17 cellular contexts compared by ENCODE assay signal in the genomic region with DNA sequence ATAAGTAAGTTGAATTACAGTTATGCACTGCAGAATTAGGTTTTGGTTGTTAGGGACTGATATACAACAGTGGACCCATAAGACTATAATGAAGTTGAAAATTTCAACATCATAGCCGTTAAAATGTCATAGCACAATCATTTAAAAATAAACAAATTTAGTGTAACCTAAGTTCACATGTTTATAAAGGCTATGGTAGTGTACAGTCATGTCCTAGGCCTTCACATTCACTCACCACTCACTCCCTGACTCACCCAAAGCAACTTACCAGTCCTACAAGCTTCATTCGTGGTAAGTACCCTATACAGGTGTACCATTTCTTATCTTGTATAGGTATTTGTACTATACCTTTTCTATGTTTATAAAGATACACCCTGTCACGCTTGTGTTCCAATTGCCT.
DNase-seq lines count a peak whose midpoint lies in the region; ATAC-seq and TF ChIP-seq lines count a peak whose summit lies in the region.
"Had no signal": no experiment of that assay in that cellular context is flagged by ENCODE, and none has a peak within 500 bp of the region (broad histone marks: within the 10 kb centered on the region; RNA-seq: fewer than 3 reads in every experiment).

No MANE protein-coding gene starts in this region.

- H3K27me3 Mint-ChIP-seq in activated CD4-positive, alpha-beta memory T cell treated with anti-CD3 and anti-CD28 coated beads, Interleukin-2, amount 10 ng/mL, durations not matched to agents 7 days and 5 days: no peaks in the 10 kb centered on the region
- H3K27me3 Mint-ChIP-seq in CD4-positive, alpha-beta T cell: peaks cover 12% of the 10 kb centered on the region

- no peaks in the 10 kb centered on the region for H3K36me3 ChIP-seq in mammary epithelial cell (ENCODE audit: insufficient read depth, low read length)
- H3K36me3 ChIP-seq in breast epithelium: no peaks in the 10 kb centered on the region
- H3K36me3 ChIP-seq in RWPE2 (ENCODE audit: low read depth): no peaks in the 10 kb centered on the region

- H3K4me3 Mint-ChIP-seq in activated CD4-positive, alpha-beta memory T cell treated with anti-CD3 and anti-CD28 coated beads, Interleukin-2, amount 10 ng/mL, durations not matched to agents 7 days and 5 days: no peak overlapping the region
- no peak overlapping the region for H3K4me3 Mint-ChIP-seq in CD4-positive, alpha-beta T cell
- H3K4me3 Mint-ChIP-seq: CD4-positive, alpha-beta memory T cell had no signal

- no peak overlapping the region for H2AFZ ChIP-seq in mammary epithelial cell (ENCODE audit: low read depth, low read length)

- H3K4me3 ChIP-seq in mammary epithelial cell (replicated peaks in 1 of 3; ENCODE audit: insufficient read depth in 1 of 3, low read depth in 2 of 3, low read length in 3 of 3) (no peak overlapping the region), breast epithelium (no peak overlapping the region), RWPE2 (ENCODE audit: severe bottlenecking) (no peak overlapping the region), fibroblast of villous mesenchyme (ENCODE audit: low read depth, low read length) (no peak overlapping the region)

- H3K4me1 Mint-ChIP-seq in activated CD4-positive, alpha-beta memory T cell treated with anti-CD3 and anti-CD28 coated beads, Interleukin-2, amount 10 ng/mL, durations not matched to agents 7 days and 5 days: no peaks in the 10 kb centered on the region
- H3K4me1 Mint-ChIP-seq in CD4-positive, alpha-beta T cell (ENCODE audit: low read depth): no peaks in the 10 kb centered on the region
- H3K4me1 Mint-ChIP-seq: CD4-positive, alpha-beta memory T cell had no signal

- no peaks in the 10 kb centered on the region for H3K27me3 ChIP-seq in mammary epithelial cell (ENCODE audit: insufficient read depth, low read length)
- H3K27me3 ChIP-seq in breast epithelium: peaks cover 0 to 6% of the 10 kb centered on the region in 2 donors
- no peaks in the 10 kb centered on the region for H3K27me3 ChIP-seq in RWPE2 (ENCODE audit: insufficient read depth, poor library complexity, severe bottlenecking)
- no peaks in the 10 kb centered on the region for H3K27me3 ChIP-seq in CD4-positive, alpha-beta T cell (ENCODE audit: control insufficient read depth, insufficient read depth, low read length)

- no peak for TF ChIP-seq CTCF in mammary epithelial cell (conservative IDR thresholded peaks at IDR 0.05 in 1 of 2, IDR thresholded peaks at IDR 0.05 in 1 of 2; ENCODE audit: extremely low read depth in 1 of 2, insufficient read depth in 1 of 2, low read depth in 1 of 2, low read length in 2 of 2)
- TF ChIP-seq CTCF in breast epithelium (IDR thresholded peaks at IDR 0.05): no peak
- no peak for TF ChIP-seq CTCF in RWPE2 (IDR thresholded peaks at IDR 0.05; ENCODE audit: poor library complexity, severe bottlenecking)
- no peak for TF ChIP-seq CTCF in fibroblast of villous mesenchyme (IDR thresholded peaks at IDR 0.05; ENCODE audit: insufficient read depth, low read depth, low read length)
- TF ChIP-seq CTCF in CD4-positive, alpha-beta T cell (IDR thresholded peaks at IDR 0.05): no peak

- H3K79me2 ChIP-seq in mammary epithelial cell (ENCODE audit: insufficient read depth, low read length): no peaks in the 10 kb centered on the region

- TF ChIP-seq POLR2A in breast epithelium (IDR thresholded peaks at IDR 0.05): no peak

- no peaks in the 10 kb centered on the region for H3K9me3 ChIP-seq in mammary epithelial cell (replicated peaks; ENCODE audit: insufficient read depth, low read length)
- H3K9me3 ChIP-seq in breast epithelium: no peaks in the 10 kb centered on the region
- no peaks in the 10 kb centered on the region for H3K9me3 ChIP-seq in RWPE2 (ENCODE audit: severe bottlenecking)
- H3K9me3 ChIP-seq in CD4-positive, alpha-beta T cell (ENCODE audit: control insufficient read depth, low read length): no peaks in the 10 kb centered on the region

- no peaks in the 10 kb centered on the region for H3K9me3 Mint-ChIP-seq in activated CD4-positive, alpha-beta memory T cell treated with anti-CD3 and anti-CD28 coated beads, Interleukin-2, amount 10 ng/mL, durations not matched to agents 7 days and 5 days
- H3K9me3 Mint-ChIP-seq in CD4-positive, alpha-beta T cell: no peaks in the 10 kb centered on the region

- H3K4me2 ChIP-seq in mammary epithelial cell (ENCODE audit: insufficient read depth, low read depth, low read length): no peak overlapping the region

- H3K27ac Mint-ChIP-seq in activated CD4-positive, alpha-beta memory T cell treated with anti-CD3 and anti-CD28 coated beads, Interleukin-2, amount 10 ng/mL, durations not matched to agents 7 days and 5 days: no peak overlapping the region
- no peak overlapping the region for H3K27ac Mint-ChIP-seq in CD4-positive, alpha-beta T cell
- H3K27ac Mint-ChIP-seq: CD4-positive, alpha-beta memory T cell had no signal

- POLR2A ChIA-PET in activated CD4-positive, alpha-beta memory T cell treated with anti-CD3 and anti-CD28 coated beads, Interleukin-2, amount 10 ng/mL, durations not matched to agents 7 days and 5 days (lab: Charles Lee): no interaction called here
- POLR2A ChIA-PET in CD4-positive, alpha-beta T cell (lab: Charles Lee): no interaction called here

- H4K20me1 ChIP-seq in mammary epithelial cell (ENCODE audit: insufficient read depth, low read length): no peaks in the 10 kb centered on the region

- H3K4me1 ChIP-seq in mammary epithelial cell (ENCODE audit: insufficient read depth, low read length) (no peaks in the 10 kb centered on the region), breast epithelium (no peaks in the 10 kb centered on the region), RWPE2 (ENCODE audit: insufficient read depth, poor library complexity, severe bottlenecking) (no peaks in the 10 kb centered on the region)

- H3K9ac ChIP-seq in mammary epithelial cell (ENCODE audit: insufficient read depth, low read length): no peak overlapping the region

- H3K27ac ChIP-seq in mammary epithelial cell (ENCODE audit: insufficient read depth, low read depth, low read length): no peak overlapping the region
- no peak overlapping the region for H3K27ac ChIP-seq in breast epithelium
- H3K27ac ChIP-seq in RWPE2 (ENCODE audit: poor library complexity, severe bottlenecking): no peak overlapping the region
- no peak overlapping the region for H3K27ac ChIP-seq in CD4-positive, alpha-beta T cell (ENCODE audit: low read depth, low read length)

- DNase-seq in mammary epithelial cell: peak; percentile 62
- DNase-seq in breast epithelium (ENCODE audit: low spot score in 2 of 2): no peak
- DNase-seq in RWPE2 (ENCODE audit: low spot score): no peak
- DNase-seq in fibroblast of villous mesenchyme (ENCODE audit: low read depth): peak; percentile 80
- DNase-seq in GDM1 (lab: John Stamatoyannopoulos, UW): no peak
- no peak for DNase-seq in activated CD4-positive, alpha-beta memory T cell treated with anti-CD3 and anti-CD28 coated beads, Interleukin-2, amount 10 ng/mL, durations not matched to agents 7 days and 5 days
- no peak for DNase-seq in CD4-positive, alpha-beta T cell
- DNase-seq: 8988T; AML-193; CD4-positive, alpha-beta memory T cell; DMS79 treated with DMSO at 0.1 percent for 48 hours; NCI-H1930; NCI-H2171 treated with DMSO at 0.1 percent for 48 hours; NCI-H82; SHP77 treated with DMSO at 0.1 percent for 48 hours had no signal

- 0 out of 3 replicates have a peak, but pooled peaks have one; percentile 36 for ATAC-seq in RWPE2 (ENCODE audit: low read depth)
- no peak for ATAC-seq in GM21390 (IDR thresholded peaks at IDR 0.05; ENCODE audit: unreplicated experiment)
- no peak for ATAC-seq in CD4-positive, alpha-beta T cell (ENCODE audit: poor library complexity)
- ATAC-seq: HepG2 had no signal

- BruUV-seq in mammary epithelial cell (replicated peaks; lab: Mats Ljungman, UMichigan): no TSS peak

- CTCF ChIA-PET in mammary epithelial cell (lab: Charles Lee; ENCODE audit: low non-redundant PET): no interaction called here
- CTCF ChIA-PET in activated CD4-positive, alpha-beta memory T cell treated with anti-CD3 and anti-CD28 coated beads, Interleukin-2, amount 10 ng/mL, durations not matched to agents 7 days and 5 days (lab: Charles Lee): no interaction called here
- CTCF ChIA-PET in CD4-positive, alpha-beta T cell (lab: Charles Lee): interaction anchor here (0.5 kb wide), 1 partner anchor 70 kb away, joined by 3 read pairs; no protein-coding TSS in a partner anchor

- 41% methylated on average over 3 of the region's 3 CpGs for WGBS in mammary epithelial cell (ENCODE audit: low coverage, missing lambda C conversion rate)

- intact Hi-C loops in mammary epithelial cell (cut with micrococcal nuclease) (no loop called here), breast epithelium (cut with DNase I; ENCODE audit: low total_unique reads) (no loop called here)
- intact Hi-C loops in CD4-positive, alpha-beta T cell (cut with DNase I, micrococcal nuclease): no loop called here

- dilution Hi-C loops in mammary epithelial cell (cut with HindIII; ENCODE audit: low sequenced_read_pairs): no loop called here

- in situ Hi-C loops in mammary epithelial cell (cut with MboI; ENCODE audit: low sequenced_read_pairs in 2 of 2): no loop called here

- no peaks in the 10 kb centered on the region for H3K36me3 Mint-ChIP-seq in activated CD4-positive, alpha-beta memory T cell treated with anti-CD3 and anti-CD28 coated beads, Interleukin-2, amount 10 ng/mL, durations not matched to agents 7 days and 5 days (ENCODE audit: low read depth)
- H3K36me3 Mint-ChIP-seq in CD4-positive, alpha-beta T cell (ENCODE audit: low read depth): no peaks in the 10 kb centered on the region
- H3K36me3 Mint-ChIP-seq: CD4-positive, alpha-beta memory T cell had no signal

Comparison
In these comparisons a context has a peak if more than half of its experiments do, and no peak if none do; other contexts are left out.
1. DNase-seq: peak in mammary epithelial cell (single experiment) and fibroblast of villous mesenchyme (single experiment); none in breast epithelium (0 of 2), RWPE2 (single experiment), GDM1 (single experiment), activated CD4-positive, alpha-beta memory T cell treated with anti-CD3 and anti-CD28 coated beads, Interleukin-2, amount 10 ng/mL, durations not matched to agents 7 days and 5 days (single experiment) and CD4-positive, alpha-beta T cell (0 of 10).